Comparison of ENCODE assay signal across 9 cellular contexts in genomic region chr15:92908369-92909057, GRCh38. TPM values are rescaled to one million over a fixed set of nuclear protein-coding genes. Genes with fewer than 3 reads are reported as not detected.
A peak's percentile ranks its signal among the peaks of the same experiment; 100 is the strongest.
DNase-seq lines count a peak whose midpoint lies in the region; ATAC-seq and TF ChIP-seq lines count a peak whose summit lies in the region.
"Had no signal": no experiment of that assay in that cellular context is flagged by ENCODE, and none has a peak within 500 bp of the region (broad histone marks: within the 10 kb centered on the region; RNA-seq: fewer than 3 reads in every experiment).

No MANE protein-coding gene starts in this region.

- POLR2A ChIA-PET in activated CD4-positive, alpha-beta memory T cell treated with anti-CD3 and anti-CD28 coated beads for 36 hours (lab: Charles Lee), result interaction anchor here (0.8 to 11.6 kb wide), 10 partner anchors 7 to 105 kb away, joined by 3 to 733 read pairs (median 10); partner anchors contain the start of gene CHD2

- no peak overlapping the region for H3K4me3 ChIP-seq in HL-60 (replicated peaks; ENCODE audit: insufficient read depth, low read length)
- no peak overlapping the region for H3K4me3 ChIP-seq in hepatocyte

- no peak overlapping the region for H2AFZ ChIP-seq in hepatocyte

- DNase-seq in HL-60 (ENCODE audit: low read depth in 1 of 2, low spot score in 1 of 2) (no peak), hepatocyte (ENCODE audit: low spot score) (no peak), SIG-M5 (lab: John Stamatoyannopoulos, UW) (no peak), putamen (ENCODE audit: low spot score) (no peak), NCI-H2227 treated with DMSO at 0.1 percent for 48 hours (lab: John Stamatoyannopoulos, UW) (no peak)
- no peak for DNase-seq in activated CD4-positive, alpha-beta memory T cell treated with anti-CD3 and anti-CD28 coated beads for 36 hours
- DNase-seq in stimulated activated CD4-positive, alpha-beta T cell treated with anti-CD3 and anti-CD28 coated beads, Interleukin-2, amount 100 ng/mL, for 48 hours, result no peak
- DNase-seq: NCI-H1436 treated with DMSO at 0.1 percent for 48 hours had no signal

- no peaks in the 10 kb centered on the region for H3K36me3 ChIP-seq in hepatocyte (replicated peaks; ENCODE audit: insufficient read depth, low read depth)

- H3K4me2 ChIP-seq in hepatocyte, result peak overlapping the region; percentile 84

- no peaks in the 10 kb centered on the region for H3K9me3 ChIP-seq in hepatocyte (ENCODE audit: low read depth)

- peaks cover 86% of the 10 kb centered on the region for H3K4me1 Mint-ChIP-seq in activated CD4-positive, alpha-beta memory T cell treated with anti-CD3 and anti-CD28 coated beads for 36 hours (ENCODE audit: low read depth)
- peaks cover 94% of the 10 kb centered on the region for H3K4me1 Mint-ChIP-seq in stimulated activated memory B cell treated with anti-CD40 and anti-IgM and Interleukin-4, amounts not matched to agents 10 μg/mL and 1 μg/mL and 100 μg/mL, for 72 hours

- H3K4me1 ChIP-seq in hepatocyte (ENCODE audit: insufficient read depth), result peaks cover 58% of the 10 kb centered on the region

- no peak for TF ChIP-seq CTCF in HL-60 (IDR thresholded peaks at IDR 0.05; ENCODE audit: insufficient read depth, low read length)
- no peak for TF ChIP-seq CTCF in hepatocyte (IDR thresholded peaks at IDR 0.05; ENCODE audit: poor library complexity)

- CTCF ChIA-PET in activated CD4-positive, alpha-beta memory T cell treated with anti-CD3 and anti-CD28 coated beads for 36 hours (lab: Charles Lee), result interaction anchor here (0.7 to 5.5 kb wide), 13 partner anchors 8 to 107 kb away, joined by 3 to 51 read pairs (median 4); partner anchors contain the start of gene CHD2

- H3K27me3 ChIP-seq in HL-60 (ENCODE audit: insufficient read depth, poor library complexity, severe bottlenecking) (no peaks in the 10 kb centered on the region), hepatocyte (no peaks in the 10 kb centered on the region)

- peak overlapping the region; percentile 97 for H3K4me3 Mint-ChIP-seq in activated CD4-positive, alpha-beta memory T cell treated with anti-CD3 and anti-CD28 coated beads for 36 hours
- peak overlapping the region; percentile 68 for H3K4me3 Mint-ChIP-seq in stimulated activated memory B cell treated with anti-CD40 and anti-IgM and Interleukin-4, amounts not matched to agents 10 μg/mL and 1 μg/mL and 100 μg/mL, for 72 hours

- WGBS in hepatocyte (ENCODE audit: low lambda C conversion rate, missing lambda C conversion rate), result 61% methylated on average over 8 of the region's 8 CpGs

- H3K9me2 ChIP-seq in hepatocyte (replicated peaks; ENCODE audit: insufficient read depth), result no peaks in the 10 kb centered on the region

- H4K20me1 ChIP-seq in hepatocyte (ENCODE audit: insufficient read depth, poor library complexity, severe bottlenecking), result peaks cover 56% of the 10 kb centered on the region

- intact Hi-C loops in activated CD4-positive, alpha-beta memory T cell treated with anti-CD3 and anti-CD28 coated beads for 36 hours (cut with micrococcal nuclease), result no loop called here

- H3K27ac ChIP-seq in HL-60 (replicated peaks) (peak overlapping the region; percentile 18; the same call in 1 of the 2 replicates), hepatocyte (peak overlapping the region; percentile 94)

- peaks cover 3% of the 10 kb centered on the region for H3K27me3 Mint-ChIP-seq in activated CD4-positive, alpha-beta memory T cell treated with anti-CD3 and anti-CD28 coated beads for 36 hours
- H3K27me3 Mint-ChIP-seq in stimulated activated memory B cell treated with anti-CD40 and anti-IgM and Interleukin-4, amounts not matched to agents 10 μg/mL and 1 μg/mL and 100 μg/mL, for 72 hours, result no peaks in the 10 kb centered on the region

- peaks cover 94% of the 10 kb centered on the region for H3K79me2 ChIP-seq in hepatocyte

- ATAC-seq in stimulated activated memory B cell treated with anti-CD40 and anti-IgM and Interleukin-4, amounts not matched to agents 10 μg/mL and 1 μg/mL and 100 μg/mL, for 72 hours, result no peak

- H3K27ac Mint-ChIP-seq in activated CD4-positive, alpha-beta memory T cell treated with anti-CD3 and anti-CD28 coated beads for 36 hours, result peak overlapping the region; percentile 100
- H3K27ac Mint-ChIP-seq in stimulated activated memory B cell treated with anti-CD40 and anti-IgM and Interleukin-4, amounts not matched to agents 10 μg/mL and 1 μg/mL and 100 μg/mL, for 72 hours, result peak overlapping the region; percentile 72

- no peaks in the 10 kb centered on the region for H3K9me3 Mint-ChIP-seq in activated CD4-positive, alpha-beta memory T cell treated with anti-CD3 and anti-CD28 coated beads for 36 hours
- H3K9me3 Mint-ChIP-seq in stimulated activated memory B cell treated with anti-CD40 and anti-IgM and Interleukin-4, amounts not matched to agents 10 μg/mL and 1 μg/mL and 100 μg/mL, for 72 hours, result no peaks in the 10 kb centered on the region

- peaks cover 66% of the 10 kb centered on the region for H3K36me3 Mint-ChIP-seq in activated CD4-positive, alpha-beta memory T cell treated with anti-CD3 and anti-CD28 coated beads for 36 hours
- H3K36me3 Mint-ChIP-seq in stimulated activated memory B cell treated with anti-CD40 and anti-IgM and Interleukin-4, amounts not matched to agents 10 μg/mL and 1 μg/mL and 100 μg/mL, for 72 hours, result peaks cover 55% of the 10 kb centered on the region

RNA-seq across cellular contexts. Expression of gene CHD2, which starts 8.4 kb away (rescaled TPM):
- total RNA-seq in activated CD4-positive, alpha-beta memory T cell treated with anti-CD3 and anti-CD28 coated beads for 36 hours, result 100 to 1,000 TPM; 113 to 121 TPM
- total RNA-seq in hepatocyte, result 101 and 133 TPM in 2 replicates
- 49.3 and 68.3 TPM in 2 replicates for polyA plus RNA-seq in hepatocyte
